Comparison of ENCODE assay signal across 21 cellular contexts in genomic region chr6:108097882-108098281, GRCh38.
"Had no signal": no experiment of that assay in that cellular context is flagged by ENCODE, and none has a peak within 500 bp of the region (broad histone marks: within the 10 kb centered on the region; RNA-seq: fewer than 3 reads in every experiment).

No MANE protein-coding gene starts in this region.

- H3K27ac Mint-ChIP-seq: natural killer cell treated with Interleukin-12 subunit alpha and Interleukin-12 subunit beta and Interleukin-15 and Interleukin-18, amount 100 ng/mL, for 72 hours; neural progenitor cell had no signal

- H3K9me3 Mint-ChIP-seq: natural killer cell treated with Interleukin-12 subunit alpha and Interleukin-12 subunit beta and Interleukin-15 and Interleukin-18, amount 100 ng/mL, for 72 hours; neural progenitor cell had no signal

- H3K4me3 Mint-ChIP-seq: natural killer cell treated with Interleukin-12 subunit alpha and Interleukin-12 subunit beta and Interleukin-15 and Interleukin-18, amount 100 ng/mL, for 72 hours; neural progenitor cell had no signal

- H3K4me1 Mint-ChIP-seq: neural progenitor cell had no signal

- ATAC-seq: esophagus mucosa; left cardiac atrium; lower lobe of right lung; natural killer cell treated with Interleukin-12 subunit alpha and Interleukin-12 subunit beta and Interleukin-15 and Interleukin-18, amount 100 ng/mL, for 72 hours had no signal

- DNase-seq: effector memory CD4-positive, alpha-beta T cell; foreskin melanocyte; head of caudate nucleus; kidney; left cardiac atrium; left ventricle myocardium inferior; lower lobe of right lung; mesenchymal stem cell; midbrain; nucleus accumbens; ovary; sigmoid colon; small intestine; stimulated activated CD4-positive, alpha-beta T cell treated with anti-CD3 and anti-CD28 coated beads, Interleukin-12 subunit alpha, Interleukin-12 subunit beta, amount 100 ng/mL, for 4 hours; stimulated activated naive CD4-positive, alpha-beta T cell treated with Interleukin-2 at 50 U/mL for 16 hours; trophoblast cell had no signal

- H3K27ac ChIP-seq: hepatocyte, left ventricle myocardium inferior, lower lobe of right lung, neural progenitor cell, ovary, right atrium auricular region, sigmoid colon had no signal

- H3K4me3 ChIP-seq: hepatocyte, left ventricle myocardium inferior, lower lobe of right lung, neural progenitor cell, ovary, right atrium auricular region, sigmoid colon had no signal

- H3K36me3 Mint-ChIP-seq: natural killer cell treated with Interleukin-12 subunit alpha and Interleukin-12 subunit beta and Interleukin-15 and Interleukin-18, amount 100 ng/mL, for 72 hours; neural progenitor cell had no signal
